ENCODE assay signal across 1 cellular context in the genomic region with DNA sequence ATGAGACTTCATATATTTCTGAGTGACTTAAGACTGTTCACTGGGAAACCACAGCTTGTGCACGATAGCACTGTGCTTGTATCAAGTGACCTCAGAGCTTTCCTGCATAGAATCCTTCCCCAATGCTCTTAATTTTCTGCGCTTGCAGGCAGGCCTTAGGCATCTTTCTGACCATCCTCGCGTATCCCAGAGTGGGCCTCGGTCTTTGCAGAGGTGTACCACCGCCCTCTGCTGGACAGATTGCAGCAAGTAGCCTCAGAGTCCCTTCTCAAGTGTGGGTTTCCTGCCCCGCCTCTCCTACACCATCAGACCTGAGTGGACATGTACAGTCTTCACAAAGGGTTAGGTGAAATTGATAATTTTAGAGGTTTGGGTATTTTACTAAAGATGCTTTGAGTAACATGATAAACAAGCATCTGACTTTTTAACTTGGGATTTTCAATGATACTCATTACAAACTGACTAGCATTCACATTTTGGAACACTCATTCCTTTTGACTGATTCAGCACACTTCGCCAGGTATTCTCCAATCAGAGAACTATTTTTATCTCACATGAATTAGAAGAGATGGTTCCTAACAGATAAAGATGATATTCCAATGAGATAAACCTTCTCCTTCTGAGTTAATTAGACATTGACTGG.
TF ChIP-seq lines count a peak whose summit lies in the region.

No MANE protein-coding gene starts in this region.

TF ChIP-seq in H1, 55 proteins besides CTCF, POLR2A, EP300 and RAD21 (continued from another document):
- TF ChIP-seq, protein P1, sequence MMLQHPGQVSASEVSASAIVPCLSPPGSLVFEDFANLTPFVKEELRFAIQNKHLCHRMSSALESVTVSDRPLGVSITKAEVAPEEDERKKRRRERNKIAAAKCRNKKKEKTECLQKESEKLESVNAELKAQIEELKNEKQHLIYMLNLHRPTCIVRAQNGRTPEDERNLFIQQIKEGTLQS (IDR thresholded peaks at IDR 0.05; ENCODE audit: insufficient read depth, low read depth, low read length): no peak
- TF ChIP-seq SIN3A (conservative IDR thresholded peaks at IDR 0.05 in 1 of 2, IDR thresholded peaks at IDR 0.05 in 1 of 2; ENCODE audit: low read depth in 1 of 2, low read length in 2 of 2) (no peak), YY1 (IDR thresholded peaks at IDR 0.05; ENCODE audit: low read depth, low read length) (0 out of 2 replicates have a peak, but pooled peaks have one; percentile 37)
